11 cellular contexts compared by ENCODE assay signal in genomic region chr21:28235169-28235892, GRCh38.
A peak's percentile ranks its signal among the peaks of the same experiment; 100 is the strongest.
DNase-seq lines count a peak whose midpoint lies in the region; ATAC-seq, FAIRE-seq and TF ChIP-seq lines count a peak whose summit lies in the region.
"Had no signal": no experiment of that assay in that cellular context is flagged by ENCODE, and none has a peak within 500 bp of the region (broad histone marks: within the 10 kb centered on the region; RNA-seq: fewer than 3 reads in every experiment).

No MANE protein-coding gene starts in this region.

- H3K9me2 ChIP-seq in PC-9 (ENCODE audit: insufficient read depth) = no peaks in the 10 kb centered on the region

- peak; percentile 24 for DNase-seq in HCEC 1CT
- DNase-seq in RWPE2 (ENCODE audit: low spot score) = no peak
- DNase-seq in fibroblast of villous mesenchyme (ENCODE audit: low read depth) = no peak
- DNase-seq in pancreas = peak in 1 of 6 donors; percentile 27
- DNase-seq in PC-9 = no peak
- no peak for DNase-seq in NCI-H345 (lab: John Stamatoyannopoulos, UW)
- no peak for DNase-seq in stomach
- DNase-seq: activated CD4-positive, alpha-beta T cell treated with anti-CD3 and anti-CD28 coated beads, Interleukin-2, amount 50 U/mL, for 4 hours; DND-41 had no signal

- no peak for TF ChIP-seq POLR2A in stomach (IDR thresholded peaks at IDR 0.05)

- intact Hi-C loops in pancreas (cut with DNase I) (no loop called here), PC-9 (cut with micrococcal nuclease; ENCODE audit: unreplicated experiment) (no loop called here), stomach (cut with DNase I; ENCODE audit: low total_unique reads) (no loop called here)

- H3K36me3 ChIP-seq in RWPE2 (ENCODE audit: low read depth) (no peaks in the 10 kb centered on the region), pancreas (no peaks in the 10 kb centered on the region), PC-9 (ENCODE audit: low read depth) (no peaks in the 10 kb centered on the region), stomach (no peaks in the 10 kb centered on the region)

- H3K4me1 ChIP-seq in RWPE2 (ENCODE audit: insufficient read depth, poor library complexity, severe bottlenecking) = peaks cover 6% of the 10 kb centered on the region
- peaks cover 11 to 25% (median 18%) of the 10 kb centered on the region in 3 donors for H3K4me1 ChIP-seq in pancreas
- H3K4me1 ChIP-seq in PC-9 (replicated peaks; ENCODE audit: insufficient read depth) = no peaks in the 10 kb centered on the region
- peaks cover 0 to 36% (median 10%) of the 10 kb centered on the region in 4 donors for H3K4me1 ChIP-seq in stomach

- BruUV-seq in PC-9 (replicated peaks; lab: Mats Ljungman, UMichigan) = no TSS peak

- no peaks in the 10 kb centered on the region for H4K20me1 ChIP-seq in PC-9 (ENCODE audit: insufficient read depth)

- no peaks in the 10 kb centered on the region for H3K9me3 ChIP-seq in RWPE2 (ENCODE audit: severe bottlenecking)
- no peaks in the 10 kb centered on the region for H3K9me3 ChIP-seq in pancreas
- no peaks in the 10 kb centered on the region for H3K9me3 ChIP-seq in PC-9 (ENCODE audit: insufficient read depth, low read depth)
- no peaks in the 10 kb centered on the region for H3K9me3 ChIP-seq in stomach

- TF ChIP-seq CTCF in RWPE2 (IDR thresholded peaks at IDR 0.05; ENCODE audit: poor library complexity, severe bottlenecking) = peak; percentile 5
- TF ChIP-seq CTCF in fibroblast of villous mesenchyme (IDR thresholded peaks at IDR 0.05; ENCODE audit: insufficient read depth, low read depth, low read length) = peak; percentile 29
- no peak for TF ChIP-seq CTCF in pancreas (IDR thresholded peaks at IDR 0.05)
- no peak for TF ChIP-seq CTCF in PC-9 (conservative IDR thresholded peaks at IDR 0.05)
- peak in 1 of 7 experiments; percentile 3 for TF ChIP-seq CTCF in stomach (IDR thresholded peaks at IDR 0.05)

- no peak for TF ChIP-seq EP300 in stomach (IDR thresholded peaks at IDR 0.05)

- H2AFZ ChIP-seq in PC-9 = no peak overlapping the region

- FAIRE-seq in pancreas (lab: Jason Lieb, UNC) = no peak

- H3F3A ChIP-seq in PC-9 (ENCODE audit: insufficient read depth, low read depth) = no peaks in the 10 kb centered on the region

- H3K27me3 ChIP-seq in RWPE2 (ENCODE audit: insufficient read depth, poor library complexity, severe bottlenecking) = no peaks in the 10 kb centered on the region
- H3K27me3 ChIP-seq in pancreas = no peaks in the 10 kb centered on the region
- H3K27me3 ChIP-seq in PC-9 (ENCODE audit: insufficient read depth, low read depth) = no peaks in the 10 kb centered on the region
- no peaks in the 10 kb centered on the region for H3K27me3 ChIP-seq in stomach

- H3K27ac ChIP-seq in RWPE2 (ENCODE audit: poor library complexity, severe bottlenecking) (no peak overlapping the region), pancreas (no peak overlapping the region), PC-9 (no peak overlapping the region), stomach (no peak overlapping the region)

- 0 out of 3 replicates have a peak, but pooled peaks have one; percentile 29 for ATAC-seq in RWPE2 (ENCODE audit: low read depth)
- ATAC-seq in pancreas = peak; percentile 55 to 74 (median 60)
- ATAC-seq in HG03457 (IDR thresholded peaks at IDR 0.05; ENCODE audit: unreplicated experiment) = no peak
- ATAC-seq: HCT116 had no signal

- H3K4me3 ChIP-seq in RWPE2 (ENCODE audit: severe bottlenecking) (no peak overlapping the region), fibroblast of villous mesenchyme (ENCODE audit: low read depth, low read length) (no peak overlapping the region), pancreas (no peak overlapping the region), PC-9 (no peak overlapping the region), stomach (no peak overlapping the region)

- no peak overlapping the region for H3K4me2 ChIP-seq in PC-9

- WGBS in pancreas, 2 donors = 55 to 57% methylated on average over 3 of the region's 3 CpGs
- 37 to 63% (median 57%) methylated on average over 2 to 3 of the region's 3 CpGs for WGBS in stomach, 5 donors

- H3K79me2 ChIP-seq in PC-9 (ENCODE audit: low read depth) = no peaks in the 10 kb centered on the region

- CTCF ChIA-PET in PC-9 (lab: Charles Lee) = interaction anchor here (0.5 kb wide), 1 partner anchor 201 kb away, joined by 11 read pairs; no protein-coding TSS in a partner anchor

- POLR2A ChIA-PET in PC-9 (lab: Charles Lee; ENCODE audit: unreplicated experiment) = interaction anchor here (0.6 kb wide), 1 partner anchor 1237 kb away, joined by 3 read pairs; no protein-coding TSS in a partner anchor

Comparison
In these comparisons a context has a peak if more than half of its experiments do, and no peak if none do; other contexts are left out.
1. CTCF ChIP-seq: peak in RWPE2 (single experiment) and fibroblast of villous mesenchyme (single experiment); none in pancreas (0 of 4) and PC-9 (single experiment).